ENCODE assay signal across 10 cellular contexts in genomic region chrX:107454302-107454701, GRCh38. TPM values are rescaled to one million over a fixed set of nuclear protein-coding genes. Genes with fewer than 3 reads are reported as not detected.
A peak's percentile ranks its signal among the peaks of the same experiment; 100 is the strongest.
DNase-seq lines count a peak whose midpoint lies in the region; ATAC-seq and TF ChIP-seq lines count a peak whose summit lies in the region.
"Had no signal": no experiment of that assay in that cellular context is flagged by ENCODE, and none has a peak within 500 bp of the region (broad histone marks: within the 10 kb centered on the region; RNA-seq: fewer than 3 reads in every experiment).

No MANE protein-coding gene starts in this region.

- no peak overlapping the region for H2BK120ac ChIP-seq in IMR-90 (ENCODE audit: low read depth, low read length)

- no peak overlapping the region for H3K14ac ChIP-seq in IMR-90 (replicated peaks; ENCODE audit: low read depth, low read length)

- H3K4me3 ChIP-seq in HEK293 (ENCODE audit: low read depth, low read length) (no peak overlapping the region), IMR-90 (ENCODE audit: insufficient read depth, low read depth, low read length) (no peak overlapping the region)

- no TSS peak for BruUV-seq in IMR-90 (replicated peaks; lab: Mats Ljungman, UMichigan)

- no peak overlapping the region for H4K5ac ChIP-seq in IMR-90 (ENCODE audit: low read depth, low read length)

- H2AFZ ChIP-seq in IMR-90 (replicated peaks; ENCODE audit: low read length, poor library complexity) = no peak overlapping the region

- DNase-seq in IMR-90 (peak; percentile 2), immature natural killer cell (peak; percentile 48 to 64 (median 52)), NCI-H1092 treated with DMSO at 0.1 percent for 48 hours (lab: John Stamatoyannopoulos, UW) (no peak), iPS-NIHi11 (ENCODE audit: low spot score) (no peak), HCEC 1CT (no peak)
- no peak for DNase-seq in activated CD4-positive, alpha-beta T cell treated with anti-CD3 and anti-CD28 coated beads, Interleukin-2, amount 10 ng/mL, durations not matched to agents 24 days and 14 days
- DNase-seq: NCI-H2171 had no signal

- H3K4me1 Mint-ChIP-seq in immature natural killer cell = peaks cover 0 to 30% of the 10 kb centered on the region in 2 donors
- H3K4me1 Mint-ChIP-seq in activated CD4-positive, alpha-beta T cell treated with anti-CD3 and anti-CD28 coated beads, Interleukin-2, amount 10 ng/mL, durations not matched to agents 24 days and 14 days = peaks cover 3% of the 10 kb centered on the region

- H2BK5ac ChIP-seq in IMR-90 (ENCODE audit: low read depth, low read length, poor library complexity, severe bottlenecking) = no peak overlapping the region

- H3K27me3 Mint-ChIP-seq in immature natural killer cell (ENCODE audit: low read depth in 3 of 3) = peaks cover 7 to 16% (median 15%) of the 10 kb centered on the region in 3 donors
- peaks cover 30% of the 10 kb centered on the region for H3K27me3 Mint-ChIP-seq in activated CD4-positive, alpha-beta T cell treated with anti-CD3 and anti-CD28 coated beads, Interleukin-2, amount 10 ng/mL, durations not matched to agents 24 days and 14 days

- TF ChIP-seq RAD21 in IMR-90 (IDR thresholded peaks at IDR 0.05; ENCODE audit: low read length) = no peak

- H3K27me3 ChIP-seq in IMR-90 (ENCODE audit: control insufficient read depth, insufficient read depth, low read length) = peaks cover 45% of the 10 kb centered on the region

- H3K27ac ChIP-seq in HEK293 (ENCODE audit: extremely low read depth, low read depth, low read length) = no peak overlapping the region
- H3K27ac ChIP-seq in IMR-90 (ENCODE audit: insufficient read depth, low read length) = no peak overlapping the region

- H3K56ac ChIP-seq in IMR-90 (ENCODE audit: extremely low read depth, insufficient read depth, low read length) = no peak overlapping the region

- TF ChIP-seq CTCF in HEK293 (tag by site-specific recombination; IDR thresholded peaks at IDR 0.05) (no peak), IMR-90 (conservative IDR thresholded peaks at IDR 0.05; ENCODE audit: low read depth, low read length) (no peak)

- intact Hi-C loops in IMR-90 (cut with micrococcal nuclease) = no loop called here
- intact Hi-C loops in activated CD4-positive, alpha-beta T cell treated with anti-CD3 and anti-CD28 coated beads, Interleukin-2, amount 10 ng/mL, durations not matched to agents 24 days and 14 days (cut with micrococcal nuclease) = no loop called here

- TF ChIP-seq POLR2A in IMR-90 (IDR thresholded peaks at IDR 0.05; ENCODE audit: low read depth, low read length) = no peak

- H2AK9ac ChIP-seq in IMR-90 (replicated peaks; ENCODE audit: low read depth, low read length, poor library complexity) = no peak overlapping the region

- H4K20me1 ChIP-seq in IMR-90 (ENCODE audit: insufficient read depth, low read length) = no peaks in the 10 kb centered on the region

- no peak overlapping the region for H4K8ac ChIP-seq in IMR-90 (ENCODE audit: low read depth in 2 of 2, low read length in 2 of 2)

- H4K91ac ChIP-seq in IMR-90 (ENCODE audit: insufficient read depth, low read depth, low read length) = no peak overlapping the region

- H2AK5ac ChIP-seq in IMR-90 (ENCODE audit: low read depth, low read length) = no peak overlapping the region

- H2BK15ac ChIP-seq in IMR-90 (ENCODE audit: low read depth, low read length) = no peak overlapping the region

- H3K9me1 ChIP-seq in IMR-90 (ENCODE audit: insufficient read depth, low read length) = no peaks in the 10 kb centered on the region

- no peak overlapping the region for H3K18ac ChIP-seq in IMR-90 (ENCODE audit: low read depth, low read length)

- dilution Hi-C loops in IMR-90 (cut with HindIII; ENCODE audit: low sequenced_read_pairs, unreplicated experiment) = no loop called here

- no peak overlapping the region for H3K4me2 ChIP-seq in IMR-90 (ENCODE audit: low read depth, low read length)

- H3K79me1 ChIP-seq in IMR-90 (ENCODE audit: low read depth in 1 of 2, low read length in 2 of 2) = no peaks in the 10 kb centered on the region

- H3K9ac ChIP-seq in IMR-90 (ENCODE audit: low read depth, low read length) = no peak overlapping the region

- POLR2A ChIA-PET in HEK293 (lab: Yijun Ruan, JAX) (no interaction called here), IMR-90 (lab: Charles Lee; ENCODE audit: unreplicated experiment) (no interaction called here)

- no peaks in the 10 kb centered on the region for H3K36me3 ChIP-seq in HEK293 (ENCODE audit: control insufficient read depth in 2 of 2, insufficient read depth in 1 of 2, low read length in 2 of 2)
- H3K36me3 ChIP-seq in IMR-90 (ENCODE audit: control insufficient read depth, insufficient read depth, low read length) = no peaks in the 10 kb centered on the region

- peaks cover 3% of the 10 kb centered on the region; the same call in 1 of the 2 replicates for H3K4me1 ChIP-seq in HEK293 (ENCODE audit: control insufficient read depth, insufficient read depth, low read length)
- H3K4me1 ChIP-seq in IMR-90 (ENCODE audit: control insufficient read depth, insufficient read depth, low read length) = no peaks in the 10 kb centered on the region

- no peak overlapping the region for H2BK20ac ChIP-seq in IMR-90 (ENCODE audit: low read depth, low read length)

- in situ Hi-C loops in IMR-90 (cut with MboI; ENCODE audit: low sequenced_read_pairs) = no loop called here

- H3K4me3 Mint-ChIP-seq in immature natural killer cell = no peak overlapping the region
- H3K4me3 Mint-ChIP-seq in activated CD4-positive, alpha-beta T cell treated with anti-CD3 and anti-CD28 coated beads, Interleukin-2, amount 10 ng/mL, durations not matched to agents 24 days and 14 days = no peak overlapping the region

- H3K23ac ChIP-seq in IMR-90 (ENCODE audit: low read depth, low read length) = no peak overlapping the region

- no peak overlapping the region for H3K4ac ChIP-seq in IMR-90 (ENCODE audit: low read depth, low read length)

- no peaks in the 10 kb centered on the region for H3K9me3 Mint-ChIP-seq in immature natural killer cell
- no peaks in the 10 kb centered on the region for H3K9me3 Mint-ChIP-seq in activated CD4-positive, alpha-beta T cell treated with anti-CD3 and anti-CD28 coated beads, Interleukin-2, amount 10 ng/mL, durations not matched to agents 24 days and 14 days

- no peak overlapping the region for H3K27ac Mint-ChIP-seq in immature natural killer cell
- H3K27ac Mint-ChIP-seq in activated CD4-positive, alpha-beta T cell treated with anti-CD3 and anti-CD28 coated beads, Interleukin-2, amount 10 ng/mL, durations not matched to agents 24 days and 14 days = no peak overlapping the region

- no peaks in the 10 kb centered on the region for H3K36me3 Mint-ChIP-seq in immature natural killer cell
- H3K36me3 Mint-ChIP-seq in activated CD4-positive, alpha-beta T cell treated with anti-CD3 and anti-CD28 coated beads, Interleukin-2, amount 10 ng/mL, durations not matched to agents 24 days and 14 days (ENCODE audit: low read depth) = no peaks in the 10 kb centered on the region

- CTCF ChIA-PET in HEK293 (lab: Yijun Ruan, JAX) = interaction anchor here (0.7 to 1.6 kb wide), 3 partner anchors 12 to 1499 kb away, joined by 3 to 6 read pairs (median 4); no protein-coding TSS in a partner anchor
- CTCF ChIA-PET in IMR-90 (lab: Yijun Ruan, JAX) = no interaction called here

- ATAC-seq in GM18858 (IDR thresholded peaks at IDR 0.05; ENCODE audit: unreplicated experiment) (peak; percentile 95), IMR-90 (ENCODE audit: low read depth) (no peak)

- H3K9me3 ChIP-seq in HEK293 (ENCODE audit: control insufficient read depth, insufficient read depth, low read depth, low read length) = no peaks in the 10 kb centered on the region
- no peaks in the 10 kb centered on the region; the same call in 1 of the 2 replicates for H3K9me3 ChIP-seq in IMR-90 (ENCODE audit: control insufficient read depth, insufficient read depth, low read length)

TF ChIP-seq in HEK293, 187 proteins besides CTCF, POLR2A, EP300 and RAD21:
- TF ChIP-seq KLF10 (tag by site-specific recombination; IDR thresholded peaks at IDR 0.05) = no peak
- peak; percentile 9; the same call in 1 of the 2 replicates for TF ChIP-seq PRDM1 (tag by site-specific recombination; IDR thresholded peaks at IDR 0.05)

TF ChIP-seq in IMR-90, 13 proteins besides CTCF, POLR2A, EP300 and RAD21:
- TF ChIP-seq CHD1 (IDR thresholded peaks at IDR 0.05; ENCODE audit: low read depth, low read length) = no peak

RNA-seq across cellular contexts. Expression of gene FRMPD3, which starts 4.8 kb away (rescaled TPM):
- total RNA-seq in IMR-90 (2012; rRNA removed) = under 0.01 TPM in 2 replicates
- polyA plus RNA-seq in IMR-90 (2012; rRNA removed) = 0.17 and 0.19 TPM in 2 replicates
- 0.05 and 0.13 TPM in 2 replicates for polyA plus RNA-seq in IMR-90 (2012; cell fraction: cytosol; rRNA removed)
- 0.11 and 0.27 TPM in 2 replicates for polyA plus RNA-seq in IMR-90 (2012; cell fraction: nucleus; rRNA removed; ENCODE audit: low replicate concordance)
- polyA plus RNA-seq in immature natural killer cell = under 1 TPM in 1 of 3 donors, not detected in 2; 0.18 TPM
- not detected in 2 replicates for total RNA-seq in activated CD4-positive, alpha-beta T cell treated with anti-CD3 and anti-CD28 coated beads, Interleukin-2, amount 10 ng/mL, durations not matched to agents 24 days and 14 days
- total RNA-seq: endothelial cell of umbilical vein had no signal
- polyA plus RNA-seq: endothelial cell of umbilical vein had no signal

Comparison
In these comparisons a context has a peak if more than half of its experiments do, and no peak if none do; other contexts are left out.
1. DNase-seq: peak in IMR-90 (single experiment) and immature natural killer cell (3 of 3); none in NCI-H1092 treated with DMSO at 0.1 percent for 48 hours (single experiment), iPS-NIHi11 (single experiment), HCEC 1CT (single experiment) and activated CD4-positive, alpha-beta T cell treated with anti-CD3 and anti-CD28 coated beads, Interleukin-2, amount 10 ng/mL, durations not matched to agents 24 days and 14 days (single experiment).